In the genomic region with DNA sequence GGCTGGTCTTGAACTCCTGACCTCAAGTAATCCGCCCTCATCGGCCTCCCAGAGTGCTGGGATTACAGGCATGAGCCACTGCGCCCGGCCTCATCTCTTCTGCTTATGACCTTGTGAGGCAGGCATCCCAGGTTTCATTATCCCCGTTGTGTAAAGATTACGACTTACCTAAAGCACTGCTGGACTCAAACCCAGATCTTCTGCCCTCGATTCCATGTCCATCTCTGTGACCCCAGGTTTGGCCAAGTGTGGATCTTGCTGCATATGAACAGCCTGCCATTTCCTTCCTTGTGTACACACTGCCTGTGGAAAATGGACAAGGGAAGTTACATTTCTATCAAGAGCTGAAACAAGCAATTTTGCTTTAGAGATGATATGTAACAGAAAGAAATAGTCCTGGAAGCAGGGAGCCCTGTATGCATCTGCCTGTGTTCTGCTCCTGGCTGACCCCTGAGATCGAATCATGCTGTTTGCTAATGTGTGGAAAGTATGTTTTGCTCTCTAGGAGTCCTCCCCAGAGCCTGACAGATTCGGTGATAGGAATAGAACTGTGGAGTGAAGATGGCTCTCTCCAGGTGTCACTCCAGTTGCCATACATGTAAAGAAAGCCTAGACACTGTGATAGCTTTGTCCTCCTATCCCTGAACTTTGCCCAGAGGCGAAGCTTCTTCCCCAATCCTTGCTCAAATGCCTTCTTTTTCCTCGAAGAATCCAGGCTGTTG, we compare ENCODE assay signal across 1 cellular context.
TF ChIP-seq lines count a peak whose summit lies in the region.

No MANE protein-coding gene starts in this region.

TF ChIP-seq in K562, 482 proteins besides CTCF, POLR2A, EP300 and RAD21:
- TF ChIP-seq ZBTB34 (CRISPR knock-in tag; IDR thresholded peaks at IDR 0.05): no peak
- TF ChIP-seq, protein P1, sequence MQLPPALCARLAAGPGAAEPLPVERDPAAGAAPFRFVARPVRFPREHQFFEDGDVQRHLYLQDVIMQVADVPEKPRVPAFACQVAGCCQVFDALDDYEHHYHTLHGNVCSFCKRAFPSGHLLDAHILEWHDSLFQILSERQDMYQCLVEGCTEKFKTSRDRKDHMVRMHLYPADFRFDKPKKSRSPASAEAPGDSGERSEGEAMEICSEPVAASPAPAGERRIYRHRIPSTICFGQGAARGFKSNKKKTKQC (CRISPR knock-in tag; IDR thresholded peaks at IDR 0.05): no peak
- TF ChIP-seq HMG20B (CRISPR knock-in tag; IDR thresholded peaks at IDR 0.05): no peak
- no peak for TF ChIP-seq ZZZ3 (IDR thresholded peaks at IDR 0.05)
- TF ChIP-seq ZFP1 (CRISPR knock-in tag; IDR thresholded peaks at IDR 0.05): no peak
- TF ChIP-seq, protein P2, sequence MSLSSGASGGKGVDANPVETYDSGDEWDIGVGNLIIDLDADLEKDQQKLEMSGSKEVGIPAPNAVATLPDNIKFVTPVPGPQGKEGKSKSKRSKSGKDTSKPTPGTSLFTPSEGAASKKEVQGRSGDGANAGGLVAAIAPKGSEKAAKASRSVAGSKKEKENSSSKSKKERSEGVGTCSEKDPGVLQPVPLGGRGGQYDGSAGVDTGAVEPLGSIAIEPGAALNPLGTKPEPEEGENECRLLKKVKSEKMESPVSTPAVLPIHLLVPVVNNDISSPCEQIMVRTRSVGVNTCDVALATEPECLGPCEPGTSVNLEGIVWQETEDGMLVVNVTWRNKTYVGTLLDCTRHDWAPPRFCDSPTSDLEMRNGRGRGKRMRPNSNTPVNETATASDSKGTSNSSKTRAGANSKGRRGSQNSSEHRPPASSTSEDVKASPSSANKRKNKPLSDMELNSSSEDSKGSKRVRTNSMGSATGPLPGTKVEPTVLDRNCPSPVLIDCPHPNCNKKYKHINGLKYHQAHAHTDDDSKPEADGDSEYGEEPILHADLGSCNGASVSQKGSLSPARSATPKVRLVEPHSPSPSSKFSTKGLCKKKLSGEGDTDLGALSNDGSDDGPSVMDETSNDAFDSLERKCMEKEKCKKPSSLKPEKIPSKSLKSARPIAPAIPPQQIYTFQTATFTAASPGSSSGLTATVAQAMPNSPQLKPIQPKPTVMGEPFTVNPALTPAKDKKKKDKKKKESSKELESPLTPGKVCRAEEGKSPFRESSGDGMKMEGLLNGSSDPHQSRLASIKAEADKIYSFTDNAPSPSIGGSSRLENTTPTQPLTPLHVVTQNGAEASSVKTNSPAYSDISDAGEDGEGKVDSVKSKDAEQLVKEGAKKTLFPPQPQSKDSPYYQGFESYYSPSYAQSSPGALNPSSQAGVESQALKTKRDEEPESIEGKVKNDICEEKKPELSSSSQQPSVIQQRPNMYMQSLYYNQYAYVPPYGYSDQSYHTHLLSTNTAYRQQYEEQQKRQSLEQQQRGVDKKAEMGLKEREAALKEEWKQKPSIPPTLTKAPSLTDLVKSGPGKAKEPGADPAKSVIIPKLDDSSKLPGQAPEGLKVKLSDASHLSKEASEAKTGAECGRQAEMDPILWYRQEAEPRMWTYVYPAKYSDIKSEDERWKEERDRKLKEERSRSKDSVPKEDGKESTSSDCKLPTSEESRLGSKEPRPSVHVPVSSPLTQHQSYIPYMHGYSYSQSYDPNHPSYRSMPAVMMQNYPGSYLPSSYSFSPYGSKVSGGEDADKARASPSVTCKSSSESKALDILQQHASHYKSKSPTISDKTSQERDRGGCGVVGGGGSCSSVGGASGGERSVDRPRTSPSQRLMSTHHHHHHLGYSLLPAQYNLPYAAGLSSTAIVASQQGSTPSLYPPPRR (CRISPR knock-in tag; IDR thresholded peaks at IDR 0.05; ENCODE audit: borderline replicate concordance): no peak
- no peak for TF ChIP-seq ZNF766 (CRISPR knock-in tag; conservative IDR thresholded peaks at IDR 0.05)
